ENCODE assay signal across 12 cellular contexts in the genomic region with DNA sequence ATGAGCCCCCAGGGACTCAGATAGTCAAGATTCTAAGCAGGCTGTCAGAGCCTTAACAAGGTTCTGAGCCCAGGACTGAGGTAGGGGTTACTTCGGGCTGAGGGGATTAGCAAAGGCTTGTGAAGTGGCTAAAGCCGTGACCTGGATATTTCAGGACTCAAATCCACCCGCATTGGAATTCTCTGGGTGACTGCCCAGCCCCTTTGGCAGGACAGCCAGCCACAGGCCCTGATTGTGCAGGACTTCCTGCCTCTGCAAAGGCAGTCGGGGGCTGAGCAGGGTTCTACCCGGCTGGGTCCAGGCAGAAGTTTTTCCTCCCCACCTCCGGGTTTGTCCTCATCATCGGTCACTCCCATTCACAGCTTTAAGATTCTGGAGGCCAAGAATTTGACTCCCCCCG. TPM values are rescaled to one million over a fixed set of nuclear protein-coding genes. Genes with fewer than 3 reads are reported as not detected.
A peak's percentile ranks its signal among the peaks of the same experiment; 100 is the strongest.
DNase-seq lines count a peak whose midpoint lies in the region; ATAC-seq lines count a peak whose summit lies in the region.
"Had no signal": no experiment of that assay in that cellular context is flagged by ENCODE, and none has a peak within 500 bp of the region (broad histone marks: within the 10 kb centered on the region; RNA-seq: fewer than 3 reads in every experiment).

A gene with protein sequence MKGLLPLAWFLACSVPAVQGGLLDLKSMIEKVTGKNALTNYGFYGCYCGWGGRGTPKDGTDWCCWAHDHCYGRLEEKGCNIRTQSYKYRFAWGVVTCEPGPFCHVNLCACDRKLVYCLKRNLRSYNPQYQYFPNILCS (plus strand): TSS at position 263 of the 400 bp plus-strand sequence. CDS start 14,637 bp downstream, outside the sequence.

- H3K4me3 Mint-ChIP-seq in immature natural killer cell, result no peak within 1 kb of the TSS
- H3K4me3 Mint-ChIP-seq: natural killer cell had no signal

- no peak within 1 kb of the TSS for H3K27ac Mint-ChIP-seq in immature natural killer cell
- H3K27ac Mint-ChIP-seq: natural killer cell had no signal

- H3K36me3 Mint-ChIP-seq in immature natural killer cell, result no peaks in the 10 kb centered on the region
- H3K36me3 Mint-ChIP-seq: natural killer cell had no signal

- H3K27me3 Mint-ChIP-seq in immature natural killer cell (ENCODE audit: low read depth in 3 of 3), result peaks cover 0 to 5% (median 2%) of the 10 kb centered on the region in 3 donors

- intact Hi-C loops in left colon (cut with DNase I, micrococcal nuclease) (no loop called here), sciatic nerve (cut with DNase I) (no loop called here)

- in situ Hi-C loops in G401 (cut with HindIII; ENCODE audit: low sequenced_read_pairs), result no loop called here

- ATAC-seq in left colon, result no peak
- ATAC-seq in sciatic nerve, result peak; percentile 86
- ATAC-seq: K562, natural killer cell had no signal

- DNase-seq in G401 (ENCODE audit: low spot score) (peak; percentile 12), cerebellum (ENCODE audit: low spot score) (peak; percentile 8), left colon (peak; percentile 30 to 44), sciatic nerve (ENCODE audit: low spot score) (no peak), OCI-M2 (lab: John Stamatoyannopoulos, UW; ENCODE audit: unreplicated experiment) (no peak), immature natural killer cell (no peak), NCI-H748 treated with DMSO at 0.1 percent for 48 hours (lab: John Stamatoyannopoulos, UW) (no peak), DMS79 (lab: John Stamatoyannopoulos, UW) (no peak)
- DNase-seq: activated CD4-positive, alpha-beta T cell treated with anti-CD3 and anti-CD28 coated beads, Interleukin-2, amount 50 U/mL, for 4 hours; natural killer cell; NCI-H2227 treated with DMSO at 0.1 percent for 48 hours had no signal

- H3K4me1 Mint-ChIP-seq in immature natural killer cell, result no peaks in the 10 kb centered on the region
- H3K4me1 Mint-ChIP-seq: natural killer cell had no signal

- H3K9me3 Mint-ChIP-seq in immature natural killer cell, result no peaks in the 10 kb centered on the region
- H3K9me3 Mint-ChIP-seq: natural killer cell had no signal

RNA-seq across cellular contexts. Expression of the gene that starts here (rescaled TPM):
- total RNA-seq in G401 (2014; rRNA removed; shearing (Covaris generic)), result not detected in 2 replicates
- not detected for total RNA-seq in cerebellum
- 1 to 10 TPM in 1 of 2 donors, under 1 TPM in 1; 0.58 to 1.8 TPM for total RNA-seq in left colon
- total RNA-seq in sciatic nerve, result 1.3 TPM
- not detected for polyA plus RNA-seq in immature natural killer cell
- total RNA-seq: K562, natural killer cell had no signal
- polyA plus RNA-seq: K562 had no signal

Comparison
In these comparisons a context has a peak if more than half of its experiments do, and no peak if none do; other contexts are left out.
1. Peak in DNase-seq in G401; RNA of the gene not detected or under 1 TPM.
2. Peak in DNase-seq in cerebellum; RNA of the gene not detected or under 1 TPM.
3. DNase-seq: peak in left colon (2 of 2); none in sciatic nerve (single experiment), OCI-M2 (single experiment), immature natural killer cell (0 of 3), NCI-H748 treated with DMSO at 0.1 percent for 48 hours (single experiment) and DMS79 (single experiment).